Comparison of ENCODE assay signal across 28 cellular contexts in the genomic region with DNA sequence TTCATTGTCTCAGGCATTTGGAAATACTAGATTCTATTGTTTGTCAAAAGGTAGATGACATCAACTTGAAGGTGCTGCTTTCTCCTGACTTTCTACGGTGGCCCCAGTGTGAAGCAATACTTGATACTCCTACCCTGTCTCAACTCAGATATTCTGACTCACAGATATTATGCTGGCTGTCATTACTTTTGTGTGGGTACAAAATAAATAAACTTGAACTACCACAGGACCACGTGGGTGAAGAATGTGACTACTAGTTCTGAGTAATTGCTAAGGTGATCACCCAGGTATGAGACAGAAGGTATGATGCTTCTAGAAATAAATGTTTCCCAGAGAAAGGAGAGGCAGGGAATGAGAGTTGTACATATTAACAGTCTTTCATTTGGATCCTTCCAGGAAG.
"Had no signal": no experiment of that assay in that cellular context is flagged by ENCODE, and none has a peak within 500 bp of the region (broad histone marks: within the 10 kb centered on the region; RNA-seq: fewer than 3 reads in every experiment).

No MANE protein-coding gene starts in this region.

- H3K27me3 ChIP-seq: colonic mucosa, esophagus squamous epithelium, neural progenitor cell, right lobe of liver, tibial nerve, upper lobe of left lung had no signal

- H3K4me1 Mint-ChIP-seq: endodermal cell; immature natural killer cell; memory B cell; mesothelial cell of epicardium; naive B cell; nephron; neural progenitor cell; stimulated activated naive B cell treated with anti-CD40 and anti-IgM and Interleukin-4, amounts not matched to agents 10 μg/mL and 1 μg/mL and 100 μg/mL, for 72 hours had no signal

- H3K4me3 ChIP-seq: colonic mucosa, esophagus squamous epithelium, lower lobe of right lung, mucosa of descending colon, neural progenitor cell, right lobe of liver, thoracic aorta, tibial nerve, upper lobe of left lung had no signal

- H3K4me3 Mint-ChIP-seq: dendritic cell treated with granulocyte-macrophage colony-stimulating factor and Interleukin-4, amounts not matched to agents 40 ng/mL and 50 ng/mL, for 4 days; endodermal cell; immature natural killer cell; memory B cell; mesothelial cell of epicardium; naive B cell; nephron; neural progenitor cell; stimulated activated naive B cell treated with anti-CD40 and anti-IgM and Interleukin-4, amounts not matched to agents 10 μg/mL and 1 μg/mL and 100 μg/mL, for 72 hours; stimulated activated naive CD8-positive, alpha-beta T cell treated with anti-CD3 and anti-CD28 coated beads, Interleukin-15, Interleukin-2, amounts not matched to agents 100 ng/mL and 50 ng/mL, for 24 hours had no signal

- H3K27ac ChIP-seq: colonic mucosa, esophagus squamous epithelium, lower lobe of right lung, neural progenitor cell, parathyroid adenoma, right lobe of liver, thoracic aorta, tibial nerve, upper lobe of left lung had no signal

- H3K27ac Mint-ChIP-seq: dendritic cell treated with granulocyte-macrophage colony-stimulating factor and Interleukin-4, amounts not matched to agents 40 ng/mL and 50 ng/mL, for 4 days; endodermal cell; immature natural killer cell; memory B cell; mesothelial cell of epicardium; nephron; neural progenitor cell; progenitor cell of endocrine pancreas; stimulated activated naive B cell treated with anti-CD40 and anti-IgM and Interleukin-4, amounts not matched to agents 10 μg/mL and 1 μg/mL and 100 μg/mL, for 72 hours; stimulated activated naive CD8-positive, alpha-beta T cell treated with anti-CD3 and anti-CD28 coated beads, Interleukin-15, Interleukin-2, amounts not matched to agents 100 ng/mL and 50 ng/mL, for 24 hours had no signal

- H3K36me3 ChIP-seq: colonic mucosa, esophagus squamous epithelium, lower lobe of right lung, neural progenitor cell, right lobe of liver, thoracic aorta, tibial nerve, upper lobe of left lung had no signal

- H3K36me3 Mint-ChIP-seq: memory B cell; mesothelial cell of epicardium; naive B cell; neural progenitor cell; stimulated activated naive B cell treated with anti-CD40 and anti-IgM and Interleukin-4, amounts not matched to agents 10 μg/mL and 1 μg/mL and 100 μg/mL, for 72 hours had no signal

- H3K9me3 Mint-ChIP-seq: neural progenitor cell had no signal

- DNase-seq: colonic mucosa; effector CD8-positive, alpha-beta T cell; endodermal cell; erythroblast; esophagus squamous epithelium; hypothalamus; immature natural killer cell; islet precursor cell; left ventricle myocardium superior; lower lobe of right lung; mucosa of descending colon; naive B cell; right lobe of liver; small intestine; stimulated activated CD4-positive, alpha-beta T cell treated with anti-CD3 and anti-CD28 coated beads, Interleukin-15, amount 100 ng/mL, for 24 hours; stimulated activated CD4-positive, alpha-beta T cell treated with anti-CD3 and anti-CD28 coated beads, Interleukin-2, amount 100 ng/mL, for 48 hours; stimulated activated naive B cell treated with anti-CD40 and anti-IgM and Interleukin-4, amounts not matched to agents 10 μg/mL and 1 μg/mL and 100 μg/mL, for 72 hours; upper lobe of left lung had no signal

- H3K27me3 Mint-ChIP-seq: dendritic cell treated with granulocyte-macrophage colony-stimulating factor and Interleukin-4, amounts not matched to agents 40 ng/mL and 50 ng/mL, for 4 days; memory B cell; naive B cell; progenitor cell of endocrine pancreas; stimulated activated naive B cell treated with anti-CD40 and anti-IgM and Interleukin-4, amounts not matched to agents 10 μg/mL and 1 μg/mL and 100 μg/mL, for 72 hours; stimulated activated naive CD8-positive, alpha-beta T cell treated with anti-CD3 and anti-CD28 coated beads, Interleukin-15, Interleukin-2, amounts not matched to agents 100 ng/mL and 50 ng/mL, for 24 hours had no signal

- ATAC-seq: left ventricle myocardium superior; lower lobe of right lung; mucosa of descending colon; right lobe of liver; stimulated activated naive B cell treated with anti-CD40 and anti-IgM and Interleukin-4, amounts not matched to agents 10 μg/mL and 1 μg/mL and 100 μg/mL, for 72 hours had no signal

- H3K4me1 ChIP-seq: colonic mucosa, esophagus squamous epithelium, lower lobe of right lung, neural progenitor cell, parathyroid adenoma, right lobe of liver, tibial nerve, upper lobe of left lung had no signal

- H3K9me3 ChIP-seq: colonic mucosa, esophagus squamous epithelium, lower lobe of right lung, mucosa of descending colon, right lobe of liver, thoracic aorta, tibial nerve, upper lobe of left lung had no signal
